Comparison of ENCODE assay signal across 19 cellular contexts in the genomic region with DNA sequence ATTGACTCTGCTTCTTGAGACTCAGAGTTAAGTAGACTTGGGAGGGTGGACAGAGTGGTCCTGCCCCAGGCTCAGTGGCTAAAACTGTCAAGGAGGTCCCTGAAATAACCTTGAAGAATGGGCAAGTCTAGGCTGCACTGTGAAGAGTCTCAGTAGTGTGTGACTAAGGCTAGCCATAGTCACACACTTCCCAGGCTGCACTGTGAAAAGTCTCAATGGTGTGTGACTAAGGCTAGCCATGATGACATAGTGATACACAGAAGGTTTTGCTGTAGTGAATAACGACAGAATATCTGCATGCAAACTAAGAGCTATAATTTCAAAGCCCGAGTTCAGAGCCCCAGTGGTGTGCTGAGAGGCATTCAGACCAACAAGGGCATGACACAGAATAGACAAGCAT.
DNase-seq lines count a peak whose midpoint lies in the region; ATAC-seq, FAIRE-seq and TF ChIP-seq lines count a peak whose summit lies in the region.
"Had no signal": no experiment of that assay in that cellular context is flagged by ENCODE, and none has a peak within 500 bp of the region (broad histone marks: within the 10 kb centered on the region; RNA-seq: fewer than 3 reads in every experiment).

No MANE protein-coding gene starts in this region.

- intact Hi-C loops in IMR-90 (cut with micrococcal nuclease): no loop called here

- no peak overlapping the region for H2BK20ac ChIP-seq in IMR-90 (ENCODE audit: low read depth, low read length)

- H3K4me3 Mint-ChIP-seq in activated naive CD4-positive, alpha-beta T cell treated with anti-CD3 and anti-CD28 coated beads, Interleukin-2, amount 50 U/mL, for 24 hours: peak overlapping the region; percentile 36
- H3K4me3 Mint-ChIP-seq: GM23338, neural crest cell had no signal

- TF ChIP-seq CTCF in IMR-90 (conservative IDR thresholded peaks at IDR 0.05; ENCODE audit: low read depth, low read length) (no peak), bronchial epithelial cell (IDR thresholded peaks at IDR 0.05; ENCODE audit: insufficient read depth, low read length, severe bottlenecking) (no peak)

- H3K4me3 ChIP-seq in IMR-90 (ENCODE audit: insufficient read depth, low read depth, low read length) (no peak overlapping the region), bronchial epithelial cell (ENCODE audit: low read depth, low read length) (no peak overlapping the region)
- H3K4me3 ChIP-seq: esophagus squamous epithelium, GM12878, GM23338, heart left ventricle had no signal

- H2BK15ac ChIP-seq in IMR-90 (ENCODE audit: low read depth, low read length): no peak overlapping the region

- H4K20me1 ChIP-seq in IMR-90 (ENCODE audit: insufficient read depth, low read length): no peaks in the 10 kb centered on the region

- DNase-seq in activated naive CD4-positive, alpha-beta T cell (lab: John Stamatoyannopoulos, UW): no peak
- DNase-seq in IMR-90 (peak; percentile 50), bronchial epithelial cell (ENCODE audit: low read depth) (peak; percentile 90), HK-2 (ENCODE audit: unreplicated experiment) (no peak), NCI-H2107 treated with DMSO at 0.1 percent for 48 hours (lab: John Stamatoyannopoulos, UW; ENCODE audit: unreplicated experiment) (no peak)
- DNase-seq in stimulated activated naive CD8-positive, alpha-beta T cell treated with anti-CD3 and anti-CD28 coated beads, Interleukin-15, Interleukin-2, amounts not matched to agents 100 U/mL and 50 U/mL, for 24 hours: no peak
- DNase-seq: esophagus squamous epithelium; heart left ventricle; islet precursor cell; MM.1S; NCI-H187 treated with DMSO at 0.1 percent for 48 hours; NCI-H510A; stimulated activated CD4-positive, alpha-beta T cell treated with anti-CD3 and anti-CD28 coated beads, Interleukin-12 subunit alpha, Interleukin-12 subunit beta, amount 100 ng/mL, for 4 hours had no signal

- H3K23ac ChIP-seq in IMR-90 (ENCODE audit: low read depth, low read length): no peak overlapping the region

- no peak overlapping the region for H4K5ac ChIP-seq in IMR-90 (ENCODE audit: low read depth, low read length)

- no peaks in the 10 kb centered on the region for H3K27me3 ChIP-seq in IMR-90 (ENCODE audit: control insufficient read depth, insufficient read depth, low read length)
- no peaks in the 10 kb centered on the region for H3K27me3 ChIP-seq in bronchial epithelial cell (ENCODE audit: control insufficient read depth, insufficient read depth, low read length)
- H3K27me3 ChIP-seq: esophagus squamous epithelium, heart left ventricle had no signal

- no peak overlapping the region for H2BK120ac ChIP-seq in IMR-90 (ENCODE audit: low read depth, low read length)

- H3K27ac ChIP-seq in IMR-90 (ENCODE audit: insufficient read depth, low read length): no peak overlapping the region
- H3K27ac ChIP-seq: esophagus squamous epithelium, heart left ventricle had no signal

- no peaks in the 10 kb centered on the region for H3K27me3 Mint-ChIP-seq in activated naive CD4-positive, alpha-beta T cell treated with anti-CD3 and anti-CD28 coated beads, Interleukin-2, amount 50 U/mL, for 24 hours

- no peak overlapping the region for H3K4ac ChIP-seq in IMR-90 (ENCODE audit: low read depth, low read length)

- no peak overlapping the region for H3K9ac ChIP-seq in IMR-90 (ENCODE audit: low read depth, low read length)

- no peaks in the 10 kb centered on the region for H3K9me3 ChIP-seq in IMR-90 (ENCODE audit: control insufficient read depth, insufficient read depth, low read length)
- H3K9me3 ChIP-seq: esophagus squamous epithelium, heart left ventricle had no signal

- no peak overlapping the region for H3K4me2 ChIP-seq in IMR-90 (ENCODE audit: low read depth, low read length)
- H3K4me2 ChIP-seq: GM23338 had no signal

- POLR2A ChIA-PET in IMR-90 (lab: Charles Lee; ENCODE audit: unreplicated experiment): no interaction called here

- H2AK5ac ChIP-seq in IMR-90 (ENCODE audit: low read depth, low read length): no peak overlapping the region

- no peaks in the 10 kb centered on the region for H3K9me3 Mint-ChIP-seq in activated naive CD4-positive, alpha-beta T cell treated with anti-CD3 and anti-CD28 coated beads, Interleukin-2, amount 50 U/mL, for 24 hours
- H3K9me3 Mint-ChIP-seq: GM23338, neural crest cell had no signal

- H3K79me1 ChIP-seq in IMR-90 (ENCODE audit: low read depth in 1 of 2, low read length in 2 of 2): no peaks in the 10 kb centered on the region

- H3K36me3 ChIP-seq in IMR-90 (ENCODE audit: control insufficient read depth, insufficient read depth, low read length) (no peaks in the 10 kb centered on the region), bronchial epithelial cell (ENCODE audit: control insufficient read depth, insufficient read depth, low read length) (no peaks in the 10 kb centered on the region)
- H3K36me3 ChIP-seq: esophagus squamous epithelium, heart left ventricle had no signal

- H3K9me1 ChIP-seq in IMR-90 (ENCODE audit: insufficient read depth, low read length): no peaks in the 10 kb centered on the region

- peak; percentile 85 for FAIRE-seq in bronchial epithelial cell (lab: Jason Lieb, UNC)
- FAIRE-seq: G401.6, GM12878 had no signal

- TF ChIP-seq POLR2A in IMR-90 (IDR thresholded peaks at IDR 0.05; ENCODE audit: low read depth, low read length): no peak

- CTCF ChIA-PET in IMR-90 (lab: Yijun Ruan, JAX): no interaction called here

- no peak overlapping the region for H3K18ac ChIP-seq in IMR-90 (ENCODE audit: low read depth, low read length)

- H4K91ac ChIP-seq in IMR-90 (ENCODE audit: insufficient read depth, low read depth, low read length): no peak overlapping the region

- 75% methylated on average over 2 of the region's 2 CpGs; no CpG with 5 or more reads in 1 of the 2 experiments for WGBS in IMR-90 (ENCODE audit: extremely low coverage in 2 of 2, insufficient read length in 1 of 2), 2 experiments

- in situ Hi-C loops in IMR-90 (cut with MboI; ENCODE audit: low sequenced_read_pairs): no loop called here

- H4K8ac ChIP-seq in IMR-90 (ENCODE audit: low read depth in 2 of 2, low read length in 2 of 2): no peak overlapping the region

- dilution Hi-C loops in IMR-90 (cut with HindIII; ENCODE audit: low sequenced_read_pairs, unreplicated experiment): no loop called here

- H2AFZ ChIP-seq in IMR-90 (replicated peaks; ENCODE audit: low read length, poor library complexity): no peak overlapping the region
- H2AFZ ChIP-seq: GM23338 had no signal

- H2BK5ac ChIP-seq in IMR-90 (ENCODE audit: low read depth, low read length, poor library complexity, severe bottlenecking): no peak overlapping the region

- H3K4me1 Mint-ChIP-seq in activated naive CD4-positive, alpha-beta T cell treated with anti-CD3 and anti-CD28 coated beads, Interleukin-2, amount 50 U/mL, for 24 hours: peaks cover 17% of the 10 kb centered on the region
- H3K4me1 Mint-ChIP-seq: GM23338, neural crest cell had no signal

- no peak for TF ChIP-seq RAD21 in IMR-90 (IDR thresholded peaks at IDR 0.05; ENCODE audit: low read length)

- H3K14ac ChIP-seq in IMR-90 (replicated peaks; ENCODE audit: low read depth, low read length): no peak overlapping the region

- no peak overlapping the region for H2AK9ac ChIP-seq in IMR-90 (replicated peaks; ENCODE audit: low read depth, low read length, poor library complexity)

- BruUV-seq in IMR-90 (replicated peaks; lab: Mats Ljungman, UMichigan): no TSS peak

- no peaks in the 10 kb centered on the region for H3K36me3 Mint-ChIP-seq in activated naive CD4-positive, alpha-beta T cell treated with anti-CD3 and anti-CD28 coated beads, Interleukin-2, amount 50 U/mL, for 24 hours

- no peaks in the 10 kb centered on the region for H3K4me1 ChIP-seq in IMR-90 (ENCODE audit: control insufficient read depth, insufficient read depth, low read length)
- H3K4me1 ChIP-seq: esophagus squamous epithelium, heart left ventricle had no signal

- peak overlapping the region; percentile 78 for H3K27ac Mint-ChIP-seq in activated naive CD4-positive, alpha-beta T cell treated with anti-CD3 and anti-CD28 coated beads, Interleukin-2, amount 50 U/mL, for 24 hours
- H3K27ac Mint-ChIP-seq: GM23338 had no signal

- ATAC-seq in IMR-90 (ENCODE audit: low read depth) (peak; percentile 65), GM19023 (IDR thresholded peaks at IDR 0.05; ENCODE audit: unreplicated experiment) (no peak)
- ATAC-seq in stimulated activated naive CD8-positive, alpha-beta T cell treated with anti-CD3 and anti-CD28 coated beads, Interleukin-15, Interleukin-2, amounts not matched to agents 100 U/mL and 50 U/mL, for 24 hours: peak; percentile 92
- ATAC-seq: GM12878, GM23338, heart left ventricle had no signal

- H3K56ac ChIP-seq in IMR-90 (ENCODE audit: extremely low read depth, insufficient read depth, low read length): no peak overlapping the region

TF ChIP-seq in IMR-90, 13 proteins besides CTCF, POLR2A, EP300 and RAD21 (continues in another document):
- no peak for TF ChIP-seq RCOR1 (IDR thresholded peaks at IDR 0.05; ENCODE audit: insufficient replicate concordance, low read length)
- no peak for TF ChIP-seq CEBPB (IDR thresholded peaks at IDR 0.05; ENCODE audit: low read depth, low read length)
- no peak for TF ChIP-seq MXI1 (IDR thresholded peaks at IDR 0.05; ENCODE audit: borderline replicate concordance, low read depth, low read length)
- no peak for TF ChIP-seq BHLHE40 (IDR thresholded peaks at IDR 0.05; ENCODE audit: low read depth, low read length)
- no peak for TF ChIP-seq NFE2L2 (IDR thresholded peaks at IDR 0.05; ENCODE audit: low read depth, low read length)
- TF ChIP-seq CHD1 (IDR thresholded peaks at IDR 0.05; ENCODE audit: low read depth, low read length): no peak
- no peak for TF ChIP-seq ELK1 (IDR thresholded peaks at IDR 0.05; ENCODE audit: borderline replicate concordance, low read depth, low read length)
- no peak for TF ChIP-seq RFX5 (IDR thresholded peaks at IDR 0.05; ENCODE audit: low read depth, low read length)
- TF ChIP-seq MAFK (IDR thresholded peaks at IDR 0.05; ENCODE audit: low read depth, low read length): no peak
- TF ChIP-seq MAZ (IDR thresholded peaks at IDR 0.05; ENCODE audit: borderline replicate concordance, low read depth, low read length): no peak
- TF ChIP-seq FOS (IDR thresholded peaks at IDR 0.05; ENCODE audit: low read depth, low read length): no peak
- TF ChIP-seq SMC3 (IDR thresholded peaks at IDR 0.05; ENCODE audit: low read depth, low read length): no peak

Comparison
In these comparisons a context has a peak if more than half of its experiments do, and no peak if none do; other contexts are left out.
1. DNase-seq: peak in IMR-90 (single experiment) and bronchial epithelial cell (single experiment); none in activated naive CD4-positive, alpha-beta T cell (0 of 4), stimulated activated naive CD8-positive, alpha-beta T cell treated with anti-CD3 and anti-CD28 coated beads, Interleukin-15, Interleukin-2, amounts not matched to agents 100 U/mL and 50 U/mL, for 24 hours (single experiment), HK-2 (single experiment) and NCI-H2107 treated with DMSO at 0.1 percent for 48 hours (single experiment).